Comparison of ENCODE assay signal across 30 cellular contexts in genomic region chr2:1938986-1939385, GRCh38.
"Had no signal": no experiment of that assay in that cellular context is flagged by ENCODE, and none has a peak within 500 bp of the region (broad histone marks: within the 10 kb centered on the region; RNA-seq: fewer than 3 reads in every experiment).

No MANE protein-coding gene starts in this region.

- H3K36me3 ChIP-seq: adrenal gland, ascending aorta, brain microvascular endothelial cell, breast epithelium, cardiac muscle cell had no signal

- H3K4me1 ChIP-seq: adrenal gland, ascending aorta, body of pancreas, breast epithelium had no signal

- H3K9me3 ChIP-seq: adrenal gland, ascending aorta, body of pancreas, breast epithelium had no signal

- H3K27me3 ChIP-seq: adrenal gland, ascending aorta, body of pancreas, brain microvascular endothelial cell, breast epithelium, cardiac muscle cell had no signal

- H3K4me3 ChIP-seq: adrenal gland, ascending aorta, body of pancreas, breast epithelium, cardiac muscle cell had no signal

- H3K27ac ChIP-seq: adrenal gland, ascending aorta, body of pancreas, brain microvascular endothelial cell, breast epithelium, cardiac muscle cell had no signal

- DNase-seq: activated effector memory CD4-positive, alpha-beta T cell treated with anti-CD3 and anti-CD28 coated beads, Interleukin-2, amount 50 U/mL, for 16 hours; activated effector memory CD4-positive, alpha-beta T cell treated with Interleukin-2 at 50 U/mL for 16 hours; activated gamma-delta T cell; activated gamma-delta T cell treated with Interleukin-2 at 50 U/mL for 16 hours; activated naive CD4-positive, alpha-beta T cell; activated naive CD4-positive, alpha-beta T cell treated with anti-CD3 and anti-CD28 coated beads for 36 hours; activated naive CD4-positive, alpha-beta T cell treated with anti-CD3 and anti-CD28 coated beads, Interleukin-2, amount 10 ng/mL, durations not matched to agents 7 days and 5 days; activated naive CD4-positive, alpha-beta T cell treated with anti-CD3 and anti-CD28 coated beads, Interleukin-2, amount 50 U/mL, for 16 hours; activated naive CD4-positive, alpha-beta T cell treated with Interleukin-2 at 50 U/mL for 16 hours; activated naive CD8-positive, alpha-beta T cell treated with anti-CD3 and anti-CD28 coated beads for 36 hours; activated naive CD8-positive, alpha-beta T cell treated with anti-CD3 and anti-CD28 coated beads, Interleukin-2, amount 10 ng/mL, durations not matched to agents 7 days and 5 days; activated naive CD8-positive, alpha-beta T cell treated with anti-CD3 and anti-CD28 coated beads, Interleukin-2, amount 50 U/mL, for 24 hours; activated T-cell treated with anti-CD3 and anti-CD28 coated beads, Interleukin-2, amount 50 U/mL, for 1 hour; activated T-cell treated with anti-CD3 and anti-CD28 coated beads, Interleukin-2, amount 50 U/mL, for 24 hours; activated T-cell treated with anti-CD3 and anti-CD28 coated beads, Interleukin-2, amount 50 U/mL, for 4 hours; activated T-cell treated with anti-CD3 and anti-CD28 coated beads, Interleukin-2, amount 50 U/mL, for 48 hours; activated T-cell treated with anti-CD3 and anti-CD28 coated beads, Interleukin-2, amount 50 U/mL, for 72 hours; adrenal gland; amniotic stem cell; amygdala; anterior cingulate cortex; aorta; body of pancreas; brain microvascular endothelial cell; caudate nucleus; central memory CD4-positive, alpha-beta T cell; cerebellar nuclear complex had no signal
